9 cellular contexts compared by ENCODE assay signal in the genomic region with DNA sequence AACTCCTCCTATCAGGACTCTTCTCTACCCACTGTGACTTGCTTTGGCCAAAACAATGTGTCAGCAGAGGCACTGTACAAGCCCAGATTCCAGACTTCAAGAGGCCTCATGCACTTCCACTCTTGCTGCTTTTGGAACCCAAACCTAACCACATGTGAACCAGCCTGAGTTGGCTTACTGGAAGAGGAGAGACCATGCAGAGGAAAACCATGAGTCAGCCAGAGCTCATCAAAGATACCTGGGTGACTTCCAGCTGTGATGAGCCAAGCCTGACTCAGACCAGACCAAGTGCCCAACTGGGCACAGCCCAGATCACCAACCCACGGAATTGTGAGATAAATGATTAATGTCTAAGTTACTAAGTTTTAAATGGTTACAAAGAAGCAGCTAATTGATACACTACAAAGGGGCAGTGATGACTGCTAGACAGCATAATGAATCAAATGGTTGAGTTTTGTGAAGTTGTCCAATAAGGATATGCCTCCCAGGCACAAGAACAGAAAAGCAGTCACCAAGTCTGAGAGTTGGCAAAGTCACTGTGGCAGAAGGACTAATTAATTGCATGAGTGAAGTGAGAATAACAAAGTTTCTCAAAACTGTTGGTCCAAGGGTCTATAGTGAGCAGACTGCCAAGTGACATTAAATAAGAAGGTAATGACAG. TPM values are rescaled to one million over a fixed set of nuclear protein-coding genes. Genes with fewer than 3 reads are reported as not detected.
DNase-seq lines count a peak whose midpoint lies in the region; ATAC-seq and TF ChIP-seq lines count a peak whose summit lies in the region.
"Had no signal": no experiment of that assay in that cellular context is flagged by ENCODE, and none has a peak within 500 bp of the region (broad histone marks: within the 10 kb centered on the region; RNA-seq: fewer than 3 reads in every experiment).

No MANE protein-coding gene starts in this region.

- H2AFZ ChIP-seq in Karpas-422 (ENCODE audit: low read length): no peak overlapping the region

- H3K79me2 ChIP-seq in Karpas-422 (ENCODE audit: low read length): no peaks in the 10 kb centered on the region

- no peak overlapping the region for H3K4me2 ChIP-seq in Karpas-422 (ENCODE audit: low read depth, low read length, poor library complexity, severe bottlenecking)

- TF ChIP-seq CTCF in AG10803 (conservative IDR thresholded peaks at IDR 0.05; ENCODE audit: low read length): no peak
- no peak for TF ChIP-seq CTCF in spleen (IDR thresholded peaks at IDR 0.05 in 8 of 11, conservative IDR thresholded peaks at IDR 0.05 in 3 of 11)

- H4K20me1 ChIP-seq in Karpas-422 (ENCODE audit: insufficient read depth, low read depth, low read length): no peaks in the 10 kb centered on the region

- H3K27ac ChIP-seq in SJSA1 (no peak overlapping the region), Karpas-422 (ENCODE audit: low read length) (no peak overlapping the region), spleen (no peak overlapping the region)

- H3K36me3 ChIP-seq in SJSA1 (no peaks in the 10 kb centered on the region), Karpas-422 (ENCODE audit: insufficient read depth, low read length) (no peaks in the 10 kb centered on the region), H7 (replicated peaks; ENCODE audit: control insufficient read depth, insufficient read depth, low read length) (no peaks in the 10 kb centered on the region), spleen (no peaks in the 10 kb centered on the region)

- intact Hi-C loops in spleen (cut with DNase I; ENCODE audit: low total_unique reads): no loop called here

- DNase-seq in AG10803 (ENCODE audit: low read depth) (peak; percentile 100), SJSA1 (ENCODE audit: low read depth in 1 of 2, low spot score in 2 of 2) (peak; percentile 74 to 88), iPS-NIHi7 (ENCODE audit: extremely low spot score) (peak; percentile 25), Karpas-422 (no peak), H7 (no peak), spleen (no peak), midbrain (lab: John Stamatoyannopoulos, UW) (no peak)
- DNase-seq: NCI-H2171 had no signal

- H3K9me3 ChIP-seq in SJSA1 (replicated peaks) (no peaks in the 10 kb centered on the region; the same call in 1 of the 2 replicates), Karpas-422 (ENCODE audit: low read length) (no peaks in the 10 kb centered on the region), spleen (peaks cover 5 to 24% (median 20%) of the 10 kb centered on the region in 8 donors)

- no peaks in the 10 kb centered on the region for H3K9me2 ChIP-seq in Karpas-422 (replicated peaks; ENCODE audit: insufficient read depth, low read length)

- 67 to 97% (median 76%) methylated on average over 1 of the region's 1 CpG for WGBS in spleen, 5 donors

- no peak overlapping the region for H3K9ac ChIP-seq in Karpas-422 (ENCODE audit: low read length)

- H3K27me3 ChIP-seq in SJSA1 (replicated peaks): no peaks in the 10 kb centered on the region
- no peaks in the 10 kb centered on the region for H3K27me3 ChIP-seq in Karpas-422 (ENCODE audit: low read length)
- no peaks in the 10 kb centered on the region for H3K27me3 ChIP-seq in H7 (ENCODE audit: control insufficient read depth, insufficient read depth, low read length)
- no peaks in the 10 kb centered on the region for H3K27me3 ChIP-seq in spleen (replicated peaks in 1 of 7)

- H3K4me1 ChIP-seq in SJSA1 (replicated peaks): peaks cover 12% of the 10 kb centered on the region
- no peaks in the 10 kb centered on the region for H3K4me1 ChIP-seq in Karpas-422 (ENCODE audit: low read length)
- no peaks in the 10 kb centered on the region for H3K4me1 ChIP-seq in spleen

- TF ChIP-seq POLR2A in spleen (IDR thresholded peaks at IDR 0.05): no peak

- H3K4me3 ChIP-seq in AG10803 (ENCODE audit: low read length) (no peak overlapping the region), SJSA1 (no peak overlapping the region), Karpas-422 (ENCODE audit: low read length) (no peak overlapping the region), H7 (ENCODE audit: insufficient read depth, low read depth, low read length) (no peak overlapping the region), spleen (no peak overlapping the region)

- peak; percentile 59 for ATAC-seq in GM21619 (IDR thresholded peaks at IDR 0.05; ENCODE audit: unreplicated experiment)

RNA-seq across cellular contexts. Expression of gene BEND6, which starts 16.1 kb away (rescaled TPM):
- total RNA-seq in SJSA1 (2014; rRNA removed; shearing (Covaris generic)): 7.0 and 11.9 TPM in 2 replicates
- not detected in 2 replicates for total RNA-seq in Karpas-422 (2014; rRNA removed; shearing (Covaris generic); ENCODE audit: low replicate concordance)
- 1.7 and 1.8 TPM in 2 replicates for total RNA-seq in H7 (2014; rRNA removed; shearing (Covaris generic))
- total RNA-seq in spleen: 1 to 10 TPM in 1 of 7 donors, under 1 TPM in 5, not detected in 1; 0.26 to 1.0 (median 0.56) TPM
- under 1 TPM; 0.32 to 0.50 (median 0.39) TPM for polyA plus RNA-seq in spleen

Comparison
In these comparisons a context has a peak if more than half of its experiments do, and no peak if none do; other contexts are left out.
1. DNase-seq: peak in AG10803 (single experiment), SJSA1 (2 of 2) and iPS-NIHi7 (single experiment); none in Karpas-422 (single experiment), H7 (single experiment), spleen (single experiment) and midbrain (single experiment).